Comparison of ENCODE assay signal across 11 cellular contexts in the genomic region with DNA sequence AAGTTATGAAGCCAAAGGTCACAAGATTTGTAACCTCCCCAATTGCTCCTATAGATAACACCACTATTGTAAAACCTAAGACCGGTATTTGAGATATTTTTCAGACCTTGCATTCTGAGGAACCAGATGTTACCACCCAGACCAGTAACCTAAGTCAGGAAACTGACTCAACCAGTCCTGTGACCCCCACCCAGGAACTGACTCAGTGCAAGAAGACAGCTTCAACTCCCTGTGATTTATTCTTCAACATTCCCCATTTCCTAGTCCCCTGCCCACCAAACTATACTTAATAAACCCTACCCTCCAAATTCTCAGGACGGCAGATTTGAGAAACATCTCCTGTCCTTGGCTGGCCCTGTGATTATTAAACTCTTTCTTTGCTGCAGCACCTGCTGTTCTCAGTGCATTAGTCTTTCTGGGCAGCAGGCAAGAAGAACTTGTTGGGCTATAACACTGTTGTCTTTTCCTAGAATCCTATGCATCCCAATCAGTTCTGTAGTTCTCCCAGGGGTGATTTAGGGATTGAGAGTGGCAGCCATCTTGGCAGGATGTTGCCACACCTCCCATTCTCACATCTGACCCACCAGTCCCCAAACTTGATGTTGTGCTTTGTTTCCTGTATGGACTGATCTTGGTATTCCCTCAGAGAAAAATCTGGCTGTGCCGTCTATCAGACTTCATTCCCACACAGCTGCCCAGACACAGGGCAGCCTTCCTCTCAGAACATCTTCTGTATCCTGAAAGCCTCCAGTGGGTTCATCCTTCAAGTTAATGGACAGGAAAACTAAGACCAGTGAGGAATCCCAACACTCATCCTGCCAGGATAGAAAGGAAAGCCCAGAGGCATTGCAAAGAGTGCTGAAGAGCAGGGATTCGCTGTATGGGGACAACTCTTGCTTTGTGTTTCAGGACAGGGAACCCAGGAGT.
A peak's percentile ranks its signal among the peaks of the same experiment; 100 is the strongest.
DNase-seq lines count a peak whose midpoint lies in the region; ATAC-seq, FAIRE-seq and TF ChIP-seq lines count a peak whose summit lies in the region.
"Had no signal": no experiment of that assay in that cellular context is flagged by ENCODE, and none has a peak within 500 bp of the region (broad histone marks: within the 10 kb centered on the region; RNA-seq: fewer than 3 reads in every experiment).

No MANE protein-coding gene starts in this region.

- no peak overlapping the region for H3K4me3 Mint-ChIP-seq in nephron progenitor cell

- H4K20me1 ChIP-seq in GM12878 (ENCODE audit: control insufficient read depth, insufficient read depth) = peaks cover 2% of the 10 kb centered on the region; the same call in 1 of the 2 replicates

- POLR2A ChIA-PET in AG04449 (lab: Yijun Ruan, JAX) = no interaction called here
- POLR2A ChIA-PET in GM12878 (lab: Charles Lee) = no interaction called here

- no peak overlapping the region for H3K9ac ChIP-seq in GM12878 (ENCODE audit: control insufficient read depth, insufficient read depth, low read length)

- ATAC-seq in GM12878 = no peak
- ATAC-seq in GM18867 (IDR thresholded peaks at IDR 0.05; ENCODE audit: unreplicated experiment) = no peak
- ATAC-seq: mucosa of descending colon had no signal

- TF ChIP-seq POLR2A in GM12878 (IDR thresholded peaks at IDR 0.05; ENCODE audit: low read depth, low read length) = no peak

- H3K27ac Mint-ChIP-seq in nephron progenitor cell = no peak overlapping the region

- H2AFZ ChIP-seq in GM12878 (ENCODE audit: control insufficient read depth, low read depth, low read length) = no peak overlapping the region

- TF ChIP-seq CTCF in AG04449 (IDR thresholded peaks at IDR 0.05; ENCODE audit: insufficient read depth, low read length, missing control alignments) = no peak
- no peak for TF ChIP-seq CTCF in GM12878 (IDR thresholded peaks at IDR 0.05 in 2 of 3, conservative IDR thresholded peaks at IDR 0.05 in 1 of 3; ENCODE audit: control insufficient read depth in 2 of 3, extremely low read depth in 1 of 3, insufficient read depth in 1 of 3, low read depth in 3 of 3, low read length in 3 of 3)
- TF ChIP-seq CTCF in nephron progenitor cell (IDR thresholded peaks at IDR 0.05) = no peak

- SMC1A ChIA-PET in GM12878 (lab: Charles Lee; ENCODE audit: uncharacterized antibody, unreplicated experiment) = no interaction called here

- intact Hi-C loops in GM12878 (cut with micrococcal nuclease; ENCODE audit: unreplicated experiment) = no loop called here

- H3K36me3 ChIP-seq in GM12878 (ENCODE audit: control insufficient read depth in 2 of 2, insufficient read depth in 2 of 2, low read length in 1 of 2) = no peaks in the 10 kb centered on the region

- no peaks in the 10 kb centered on the region for H3K36me3 Mint-ChIP-seq in nephron progenitor cell (ENCODE audit: low read depth)

- H3K27me3 Mint-ChIP-seq in nephron progenitor cell (ENCODE audit: low read depth, poor library complexity) = peaks cover 7% of the 10 kb centered on the region

- H3K4me2 ChIP-seq in GM12878 (ENCODE audit: control insufficient read depth, insufficient read depth) = no peak overlapping the region

- H3K27ac ChIP-seq in GM12878 (ENCODE audit: control insufficient read depth, insufficient read depth) = no peak overlapping the region

- H3K4me3 ChIP-seq in AG04449 (ENCODE audit: low read depth, low read length) (no peak overlapping the region), GM12878 (no peak overlapping the region)
- H3K4me3 ChIP-seq: mucosa of descending colon had no signal

- DNase-seq in AG04449 (ENCODE audit: low read depth, low spot score) = peak; percentile 3
- DNase-seq in HS-5 (ENCODE audit: low read depth) = peak; percentile 46
- DNase-seq in GM12878 (ENCODE audit: low read depth, low spot score) = no peak
- DNase-seq in kidney tubule cell (ENCODE audit: low spot score) = peak; percentile 79
- no peak for DNase-seq in cortex of kidney (lab: John Stamatoyannopoulos, UW)
- no peak for DNase-seq in nephron progenitor cell
- DNase-seq in T-helper 9 cell = no peak
- DNase-seq: C1 segment of cervical spinal cord; mucosa of descending colon; stimulated activated CD4-positive, alpha-beta T cell treated with anti-CD3 and anti-CD28 coated beads, Interleukin-12 subunit alpha, Interleukin-12 subunit beta, amount 100 ng/mL, for 4 hours had no signal

- no peak for TF ChIP-seq EP300 in GM12878 (IDR thresholded peaks at IDR 0.05; ENCODE audit: borderline replicate concordance in 1 of 2, control insufficient read depth in 1 of 2, low read depth in 2 of 2, low read length in 2 of 2)

- H3K4me1 ChIP-seq in GM12878 (ENCODE audit: control insufficient read depth, insufficient read depth, low read length) = no peaks in the 10 kb centered on the region

- H3K9me3 Mint-ChIP-seq in nephron progenitor cell = peaks cover 4% of the 10 kb centered on the region

- FAIRE-seq in GM12878 (lab: Jason Lieb, UNC) = no peak

- H3K9me3 ChIP-seq in GM12878 (replicated peaks; ENCODE audit: control insufficient read depth, insufficient read depth, low read length) = no peaks in the 10 kb centered on the region
- H3K9me3 ChIP-seq: mucosa of descending colon had no signal

- H3K27me3 ChIP-seq in GM12878 (replicated peaks in 1 of 2; ENCODE audit: control insufficient read depth in 2 of 2, insufficient read depth in 2 of 2, low read length in 1 of 2) = peaks cover 3% of the 10 kb centered on the region in 2 experiments

- no peaks in the 10 kb centered on the region for H3K79me2 ChIP-seq in GM12878 (ENCODE audit: control insufficient read depth, insufficient read depth, low read length)

- no peak for TF ChIP-seq RAD21 in GM12878 (IDR thresholded peaks at IDR 0.05; ENCODE audit: insufficient read depth, low read depth, low read length)

- in situ Hi-C loops in GM12878 (cut with MboI) = loop anchor here (10.0 kb wide), 1 partner anchor 95 kb away; no protein-coding TSS in a partner anchor

- CTCF ChIA-PET in AG04449 (lab: Yijun Ruan, JAX) = interaction anchor here (3.1 to 3.9 kb wide), 2 partner anchors 9 to 99 kb away, joined by 21 read pairs; no protein-coding TSS in a partner anchor
- CTCF ChIA-PET in GM12878 (lab: Yijun Ruan, JAX) = no interaction called here

- BruUV-seq in GM12878 (replicated peaks; lab: Mats Ljungman, UMichigan) = no TSS peak

- 22% methylated on average over 4 of the region's 4 CpGs for WGBS in GM12878 (ENCODE audit: insufficient coverage, insufficient replicate concordance, low lambda C conversion rate, missing lambda C conversion rate)

- H3K4me1 Mint-ChIP-seq in nephron progenitor cell = peaks cover 38% of the 10 kb centered on the region

- RAD21 ChIA-PET in GM12878 (lab: Charles Lee; ENCODE audit: unreplicated experiment) = no interaction called here

TF ChIP-seq in GM12878, 131 proteins besides CTCF, POLR2A, EP300 and RAD21:
- TF ChIP-seq RFX5 (IDR thresholded peaks at IDR 0.05; ENCODE audit: low read depth, low read length) (no peak), TCF12 (IDR thresholded peaks at IDR 0.05; ENCODE audit: low read depth, low read length) (peak; percentile 6; the same call in 1 of the 2 replicates)

Comparison
In these comparisons a context has a peak if more than half of its experiments do, and no peak if none do; other contexts are left out.
1. DNase-seq: peak in AG04449 (single experiment), HS-5 (single experiment) and kidney tubule cell (single experiment); none in GM12878 (single experiment), cortex of kidney (single experiment), nephron progenitor cell (single experiment) and T-helper 9 cell (single experiment).